Comparison of ENCODE assay signal across 11 cellular contexts in genomic region chr3:125918451-125918850, GRCh38. TPM values are rescaled to one million over a fixed set of nuclear protein-coding genes. Genes with fewer than 3 reads are reported as not detected.
A peak's percentile ranks its signal among the peaks of the same experiment; 100 is the strongest.
DNase-seq lines count a peak whose midpoint lies in the region; ATAC-seq and TF ChIP-seq lines count a peak whose summit lies in the region.
"Not testable (repeated sequence)": the region's sequence is repeated elsewhere in the genome, so short reads cannot be mapped to it uniquely, and the experiment has no call there.
"Had no signal": no experiment of that assay in that cellular context is flagged by ENCODE, and none has a peak within 500 bp of the region (broad histone marks: within the 10 kb centered on the region; RNA-seq: fewer than 3 reads in every experiment).

No MANE protein-coding gene starts in this region.

- not testable (repeated sequence) for DNase-seq in CD4-positive, CD25-positive, alpha-beta regulatory T cell; RWPE2 (ENCODE audit: low spot score); activated T-cell treated with anti-CD3 and anti-CD28 coated beads, Interleukin-2, amount 50 U/mL, for 24 hours
- DNase-seq in MM.1S (peak; percentile 16), body of pancreas (peak; percentile 48 to 82 (median 66)), left lobe of liver (ENCODE audit: low spot score) (peak; percentile 26), posterior vena cava (ENCODE audit: low spot score) (peak; percentile 41)

- H3K27ac ChIP-seq in CD4-positive, CD25-positive, alpha-beta regulatory T cell (ENCODE audit: insufficient read depth, low read length, poor library complexity, severe bottlenecking), result not testable (repeated sequence)
- H3K27ac ChIP-seq in MM.1S (ENCODE audit: low read length), result peak overlapping the region; percentile 90
- H3K27ac ChIP-seq in RWPE2 (ENCODE audit: poor library complexity, severe bottlenecking), result peak overlapping the region; percentile 93
- peak overlapping the region; percentile 12 to 77 (median 72) for H3K27ac ChIP-seq in body of pancreas

- TF ChIP-seq CTCF in MM.1S (IDR thresholded peaks at IDR 0.05; ENCODE audit: low read length); RWPE2 (IDR thresholded peaks at IDR 0.05; ENCODE audit: poor library complexity, severe bottlenecking); body of pancreas (IDR thresholded peaks at IDR 0.05): not testable (repeated sequence)

- peak overlapping the region; percentile 56 for H3K9ac ChIP-seq in MM.1S (ENCODE audit: low read length)

- H3K36me3 ChIP-seq in CD4-positive, CD25-positive, alpha-beta regulatory T cell (ENCODE audit: control insufficient read depth, insufficient read depth, low read length); MM.1S (replicated peaks; ENCODE audit: insufficient read depth, low read length); RWPE2 (ENCODE audit: low read depth); body of pancreas (replicated peaks in 1 of 2; ENCODE audit: insufficient read depth in 1 of 2, low read depth in 2 of 2): not testable (repeated sequence)

- ATAC-seq in CD4-positive, CD25-positive, alpha-beta regulatory T cell (ENCODE audit: low read depth in 2 of 2); RWPE2 (ENCODE audit: low read depth); body of pancreas; left lobe of liver: not testable (repeated sequence)

- not testable (repeated sequence) for H3K9me3 ChIP-seq in CD4-positive, CD25-positive, alpha-beta regulatory T cell (ENCODE audit: control insufficient read depth in 2 of 2, low read length in 2 of 2); MM.1S (replicated peaks; ENCODE audit: insufficient read depth, low read length); RWPE2 (ENCODE audit: severe bottlenecking); body of pancreas

- not testable (repeated sequence) for TF ChIP-seq POLR2A in body of pancreas (IDR thresholded peaks at IDR 0.05)

- H2AFZ ChIP-seq in MM.1S (ENCODE audit: low read length), result not testable (repeated sequence)

- peaks cover 0 to 24% (median 12%) of the 10 kb centered on the region in 4 donors for H3K4me1 Mint-ChIP-seq in CD4-positive, CD25-positive, alpha-beta regulatory T cell
- H3K4me1 Mint-ChIP-seq in activated T-cell treated with anti-CD3 and anti-CD28 coated beads, Interleukin-2, amount 50 U/mL, for 24 hours (ENCODE audit: low read depth), result peaks cover 26% of the 10 kb centered on the region

- intact Hi-C loops in body of pancreas (cut with DNase I); posterior vena cava (cut with DNase I): not testable (repeated sequence)

- peak overlapping the region; percentile 56; the same call in 1 of the 2 replicates for H3K4me2 ChIP-seq in MM.1S (ENCODE audit: low read depth, low read length)

- H3K27ac Mint-ChIP-seq in CD4-positive, CD25-positive, alpha-beta regulatory T cell, result peak overlapping the region in 1 of 3 donors; percentile 52
- peak overlapping the region; percentile 62 for H3K27ac Mint-ChIP-seq in activated T-cell treated with anti-CD3 and anti-CD28 coated beads, Interleukin-2, amount 50 U/mL, for 24 hours

- not testable (repeated sequence) for H3K9me2 ChIP-seq in MM.1S (replicated peaks; ENCODE audit: insufficient read depth, low read length)

- H3K27me3 ChIP-seq in CD4-positive, CD25-positive, alpha-beta regulatory T cell (ENCODE audit: control insufficient read depth, insufficient read depth, low read length); MM.1S (replicated peaks; ENCODE audit: insufficient read depth, low read length); RWPE2 (ENCODE audit: insufficient read depth, poor library complexity, severe bottlenecking); body of pancreas: not testable (repeated sequence)

- H3K4me3 Mint-ChIP-seq in CD4-positive, CD25-positive, alpha-beta regulatory T cell, result peak overlapping the region in 3 of 4 donors; percentile 44 to 70 (median 51)
- not testable (repeated sequence) for H3K4me3 Mint-ChIP-seq in activated T-cell treated with anti-CD3 and anti-CD28 coated beads, Interleukin-2, amount 50 U/mL, for 24 hours

- H3F3A ChIP-seq in MM.1S (ENCODE audit: insufficient read depth, low read length), result peaks cover 17% of the 10 kb centered on the region

- not testable (repeated sequence) for H3K79me2 ChIP-seq in MM.1S (ENCODE audit: low read length)

- not testable (repeated sequence) for H4K20me1 ChIP-seq in MM.1S (ENCODE audit: insufficient read depth, low read length)

- not testable (repeated sequence) for H3K4me3 ChIP-seq in CD4-positive, CD25-positive, alpha-beta regulatory T cell (ENCODE audit: low read depth, low read length); MM.1S (ENCODE audit: low read length); RWPE2 (ENCODE audit: severe bottlenecking); body of pancreas

- WGBS in body of pancreas, 2 donors, result 34 to 43% methylated on average over 3 to 5 of the region's 5 CpGs

- not testable (repeated sequence) for H3K27me3 Mint-ChIP-seq in CD4-positive, CD25-positive, alpha-beta regulatory T cell; activated T-cell treated with anti-CD3 and anti-CD28 coated beads, Interleukin-2, amount 50 U/mL, for 24 hours

- not testable (repeated sequence) for H3K36me3 Mint-ChIP-seq in CD4-positive, CD25-positive, alpha-beta regulatory T cell
- peaks cover 20% of the 10 kb centered on the region for H3K36me3 Mint-ChIP-seq in activated T-cell treated with anti-CD3 and anti-CD28 coated beads, Interleukin-2, amount 50 U/mL, for 24 hours (ENCODE audit: low read depth)

- H3K9me3 Mint-ChIP-seq in CD4-positive, CD25-positive, alpha-beta regulatory T cell; activated T-cell treated with anti-CD3 and anti-CD28 coated beads, Interleukin-2, amount 50 U/mL, for 24 hours: not testable (repeated sequence)

- H3K4me1 ChIP-seq in CD4-positive, CD25-positive, alpha-beta regulatory T cell (ENCODE audit: control insufficient read depth, insufficient read depth, low read length, poor library complexity, severe bottlenecking), result not testable (repeated sequence)
- peaks cover 23% of the 10 kb centered on the region for H3K4me1 ChIP-seq in MM.1S (ENCODE audit: low read length)
- H3K4me1 ChIP-seq in RWPE2 (ENCODE audit: insufficient read depth, poor library complexity, severe bottlenecking), result peaks cover 11% of the 10 kb centered on the region
- H3K4me1 ChIP-seq in body of pancreas, result peaks cover 31% of the 10 kb centered on the region

RNA-seq across cellular contexts. Expression of gene ROPN1B, which starts 50.5 kb away (rescaled TPM):
- not detected for total RNA-seq in CD4-positive, CD25-positive, alpha-beta regulatory T cell
- under 1 TPM in 1 of 4 donors, not detected in 3; 0.12 TPM for polyA plus RNA-seq in CD4-positive, CD25-positive, alpha-beta regulatory T cell
- total RNA-seq in body of pancreas, result under 1 TPM in 1 of 2 donors, not detected in 1; 0.52 TPM
- total RNA-seq in left lobe of liver, result 0.60 TPM
- total RNA-seq in posterior vena cava, result not detected
- total RNA-seq: IMR-90, NCI-H460 had no signal
- polyA plus RNA-seq: A549, IMR-90, SK-N-SH had no signal
